Comparison of ENCODE assay signal across 13 cellular contexts in the genomic region with DNA sequence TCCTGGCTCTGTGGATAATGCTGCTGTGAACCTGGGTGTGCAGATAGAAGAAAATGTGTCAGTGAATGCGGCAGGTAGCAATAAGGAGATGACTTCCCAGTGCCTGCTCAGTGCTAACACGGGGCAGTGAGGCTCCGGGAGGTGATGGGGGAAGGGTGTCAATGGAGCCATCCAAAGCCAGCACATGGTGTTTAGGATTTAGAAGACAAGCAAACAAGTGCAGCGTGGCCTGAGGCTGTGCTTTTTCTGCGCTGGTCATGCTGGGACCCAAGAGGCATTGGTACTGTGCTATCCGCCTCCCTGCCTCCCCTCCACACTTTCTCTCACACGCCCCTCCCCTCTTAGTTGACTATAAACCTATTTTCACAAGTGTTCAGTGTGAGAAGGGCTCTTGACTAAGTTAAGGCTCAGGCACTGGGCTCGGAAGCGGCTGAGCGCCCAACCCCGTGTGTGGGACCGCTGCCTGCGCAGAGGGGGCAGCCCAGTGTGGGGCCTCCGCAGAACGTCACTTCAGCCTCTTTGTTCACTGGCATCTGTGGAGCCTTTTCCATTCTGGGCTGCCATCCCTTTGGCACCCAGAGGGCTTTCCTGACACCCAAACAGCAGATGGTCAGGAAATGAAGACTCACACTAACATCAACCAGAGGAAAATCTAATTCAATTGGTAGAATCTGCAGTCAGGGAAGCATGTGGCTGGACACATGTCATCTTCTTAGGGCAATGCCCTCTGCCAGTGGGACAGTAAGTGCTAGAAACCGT. TPM values are rescaled to one million over a fixed set of nuclear protein-coding genes. Genes with fewer than 3 reads are reported as not detected.
DNase-seq lines count a peak whose midpoint lies in the region; ATAC-seq and TF ChIP-seq lines count a peak whose summit lies in the region.
"Had no signal": no experiment of that assay in that cellular context is flagged by ENCODE, and none has a peak within 500 bp of the region (broad histone marks: within the 10 kb centered on the region; RNA-seq: fewer than 3 reads in every experiment).

No MANE protein-coding gene starts in this region.

- no peaks in the 10 kb centered on the region for H3K27me3 ChIP-seq in aorta (ENCODE audit: control insufficient read depth in 1 of 2, insufficient read depth in 2 of 2, low read length in 1 of 2)
- H3K27me3 ChIP-seq: uterus had no signal

- DNase-seq in activated T-cell treated with anti-CD3 and anti-CD28 coated beads, Interleukin-2, amount 50 U/mL, for 24 hours: no peak
- DNase-seq in activated T-cell treated with anti-CD3 and anti-CD28 coated beads, Interleukin-2, amount 50 U/mL, for 48 hours: no peak
- DNase-seq in NCI-H524 treated with DMSO at 0.1 percent for 48 hours (lab: John Stamatoyannopoulos, UW) (peak; percentile 62), globus pallidus (ENCODE audit: low spot score) (peak; percentile 85), mesothelial cell of epicardium (ENCODE audit: low spot score in 2 of 2, unreplicated experiment in 2 of 2) (no peak), progenitor cell of endocrine pancreas (ENCODE audit: low spot score, unreplicated experiment) (no peak), aorta (no peak)
- DNase-seq in stimulated activated naive B cell treated with anti-CD40 and anti-IgM and Interleukin-4, amounts not matched to agents 10 μg/mL and 1 μg/mL and 100 μg/mL, for 72 hours: no peak
- DNase-seq: DMS53, IMR-90, NCI-H1105, NCI-H748 treated with DMSO at 0.1 percent for 48 hours, uterus had no signal

- peaks cover 2% of the 10 kb centered on the region for H3K36me3 Mint-ChIP-seq in activated T-cell treated with anti-CD3 and anti-CD28 coated beads, Interleukin-2, amount 50 U/mL, for 24 hours (ENCODE audit: low read depth)
- no peaks in the 10 kb centered on the region for H3K36me3 Mint-ChIP-seq in stimulated activated naive B cell treated with anti-CD40 and anti-IgM and Interleukin-4, amounts not matched to agents 10 μg/mL and 1 μg/mL and 100 μg/mL, for 72 hours
- H3K36me3 Mint-ChIP-seq in mesothelial cell of epicardium (no peaks in the 10 kb centered on the region), progenitor cell of endocrine pancreas (ENCODE audit: insufficient read depth) (no peaks in the 10 kb centered on the region)

- no peaks in the 10 kb centered on the region for H3K9me3 ChIP-seq in aorta (ENCODE audit: control insufficient read depth, low read length)
- H3K9me3 ChIP-seq: uterus had no signal

- peak overlapping the region; percentile 85 for H3K27ac Mint-ChIP-seq in activated T-cell treated with anti-CD3 and anti-CD28 coated beads, Interleukin-2, amount 50 U/mL, for 24 hours
- peak overlapping the region; percentile 25 for H3K27ac Mint-ChIP-seq in stimulated activated naive B cell treated with anti-CD40 and anti-IgM and Interleukin-4, amounts not matched to agents 10 μg/mL and 1 μg/mL and 100 μg/mL, for 72 hours
- H3K27ac Mint-ChIP-seq in mesothelial cell of epicardium (no peak overlapping the region), progenitor cell of endocrine pancreas (no peak overlapping the region)

- H3K4me1 ChIP-seq in aorta (ENCODE audit: control insufficient read depth in 1 of 2, insufficient read depth in 2 of 2, low read length in 2 of 2): no peaks in the 10 kb centered on the region
- H3K4me1 ChIP-seq: uterus had no signal

- WGBS in aorta, 2 donors: 87 to 91% methylated on average over 16 of the region's 16 CpGs

- H3K27me3 Mint-ChIP-seq in activated T-cell treated with anti-CD3 and anti-CD28 coated beads, Interleukin-2, amount 50 U/mL, for 24 hours: no peaks in the 10 kb centered on the region
- H3K27me3 Mint-ChIP-seq in stimulated activated naive B cell treated with anti-CD40 and anti-IgM and Interleukin-4, amounts not matched to agents 10 μg/mL and 1 μg/mL and 100 μg/mL, for 72 hours: no peaks in the 10 kb centered on the region
- H3K27me3 Mint-ChIP-seq in mesothelial cell of epicardium (ENCODE audit: low read depth): no peaks in the 10 kb centered on the region
- H3K27me3 Mint-ChIP-seq in progenitor cell of endocrine pancreas: no peaks in the 10 kb centered on the region

- no peaks in the 10 kb centered on the region for H3K9me3 Mint-ChIP-seq in activated T-cell treated with anti-CD3 and anti-CD28 coated beads, Interleukin-2, amount 50 U/mL, for 24 hours
- no peaks in the 10 kb centered on the region for H3K9me3 Mint-ChIP-seq in stimulated activated naive B cell treated with anti-CD40 and anti-IgM and Interleukin-4, amounts not matched to agents 10 μg/mL and 1 μg/mL and 100 μg/mL, for 72 hours
- no peaks in the 10 kb centered on the region for H3K9me3 Mint-ChIP-seq in mesothelial cell of epicardium
- no peaks in the 10 kb centered on the region for H3K9me3 Mint-ChIP-seq in progenitor cell of endocrine pancreas (ENCODE audit: low read depth)

- H3K36me3 ChIP-seq in aorta (ENCODE audit: control insufficient read depth in 1 of 2, insufficient read depth in 2 of 2, low read length in 1 of 2): no peaks in the 10 kb centered on the region
- H3K36me3 ChIP-seq: uterus had no signal

- H3K4me3 Mint-ChIP-seq in activated T-cell treated with anti-CD3 and anti-CD28 coated beads, Interleukin-2, amount 50 U/mL, for 24 hours: no peak overlapping the region
- no peak overlapping the region for H3K4me3 Mint-ChIP-seq in stimulated activated naive B cell treated with anti-CD40 and anti-IgM and Interleukin-4, amounts not matched to agents 10 μg/mL and 1 μg/mL and 100 μg/mL, for 72 hours
- H3K4me3 Mint-ChIP-seq in mesothelial cell of epicardium (no peak overlapping the region), progenitor cell of endocrine pancreas (ENCODE audit: low read depth) (no peak overlapping the region)

- H3K27ac ChIP-seq in aorta (ENCODE audit: low read depth in 1 of 2, low read length in 2 of 2): no peak overlapping the region
- H3K27ac ChIP-seq: uterus had no signal

- intact Hi-C loops in aorta (cut with DNase I): no loop called here

- TF ChIP-seq CTCF in mesothelial cell of epicardium (IDR thresholded peaks at IDR 0.05; ENCODE audit: unreplicated experiment) (no peak), progenitor cell of endocrine pancreas (IDR thresholded peaks at IDR 0.05; ENCODE audit: unreplicated experiment) (no peak)

- H3K4me1 Mint-ChIP-seq in activated T-cell treated with anti-CD3 and anti-CD28 coated beads, Interleukin-2, amount 50 U/mL, for 24 hours (ENCODE audit: low read depth): peaks cover 27% of the 10 kb centered on the region
- H3K4me1 Mint-ChIP-seq in stimulated activated naive B cell treated with anti-CD40 and anti-IgM and Interleukin-4, amounts not matched to agents 10 μg/mL and 1 μg/mL and 100 μg/mL, for 72 hours: peaks cover 6 to 18% of the 10 kb centered on the region in 2 donors
- H3K4me1 Mint-ChIP-seq in mesothelial cell of epicardium: peaks cover 5% of the 10 kb centered on the region
- H3K4me1 Mint-ChIP-seq in progenitor cell of endocrine pancreas (ENCODE audit: low read depth): peaks cover 3% of the 10 kb centered on the region

- no peak for ATAC-seq in stimulated activated naive B cell treated with anti-CD40 and anti-IgM and Interleukin-4, amounts not matched to agents 10 μg/mL and 1 μg/mL and 100 μg/mL, for 72 hours (replicated peaks)
- ATAC-seq in aorta (ENCODE audit: low FRiP score): no peak

- H3K4me3 ChIP-seq in aorta (ENCODE audit: low read length in 2 of 2): no peak overlapping the region
- H3K4me3 ChIP-seq: uterus had no signal

RNA-seq across cellular contexts. Expression of a gene that starts 21.8 kb away (rescaled TPM):
- total RNA-seq in mesothelial cell of epicardium (33.7 to 35.6 TPM (median 34.7 TPM) in 3 replicates), progenitor cell of endocrine pancreas (38.1 and 39.5 TPM in 2 replicates), aorta (10 to 100 TPM; 66.8 to 80.3 TPM)
- polyA plus RNA-seq in aorta: 100 to 1,000 TPM in 1 of 2 donors, 10 to 100 TPM in 1; 46.7 to 113 TPM

RNA-seq across cellular contexts. Expression of a gene that starts 28.0 kb away (rescaled TPM):
- total RNA-seq in mesothelial cell of epicardium: 57.0 to 66.0 TPM (median 57.5 TPM) in 3 replicates
- 302 and 345 TPM in 2 replicates for total RNA-seq in progenitor cell of endocrine pancreas
- 1 to 10 TPM; 3.6 to 3.7 TPM for total RNA-seq in aorta
- 1 to 10 TPM in 1 of 2 donors, under 1 TPM in 1; 0.13 to 2.1 TPM for polyA plus RNA-seq in aorta
- total RNA-seq: IMR-90 had no signal
- polyA plus RNA-seq: IMR-90 had no signal

RNA-seq across cellular contexts. Expression of a gene that starts 59.9 kb away (rescaled TPM):
- 19.4 to 22.6 TPM (median 20.1 TPM) in 3 replicates for total RNA-seq in mesothelial cell of epicardium
- total RNA-seq in progenitor cell of endocrine pancreas: 19.3 and 20.4 TPM in 2 replicates
- total RNA-seq in aorta: 10 to 100 TPM; 47.7 to 50.5 TPM
- polyA plus RNA-seq in aorta: 10 to 100 TPM; 80.1 to 92.3 TPM

Comparison
In these comparisons a context has a peak if more than half of its experiments do, and no peak if none do; other contexts are left out.
1. DNase-seq: peak in NCI-H524 treated with DMSO at 0.1 percent for 48 hours (single experiment) and globus pallidus (single experiment); none in activated T-cell treated with anti-CD3 and anti-CD28 coated beads, Interleukin-2, amount 50 U/mL, for 24 hours (single experiment), activated T-cell treated with anti-CD3 and anti-CD28 coated beads, Interleukin-2, amount 50 U/mL, for 48 hours (0 of 2), stimulated activated naive B cell treated with anti-CD40 and anti-IgM and Interleukin-4, amounts not matched to agents 10 μg/mL and 1 μg/mL and 100 μg/mL, for 72 hours (single experiment), mesothelial cell of epicardium (0 of 2), progenitor cell of endocrine pancreas (single experiment) and aorta (0 of 2).
2. H3K27ac Mint-ChIP-seq: peak in activated T-cell treated with anti-CD3 and anti-CD28 coated beads, Interleukin-2, amount 50 U/mL, for 24 hours (single experiment) and stimulated activated naive B cell treated with anti-CD40 and anti-IgM and Interleukin-4, amounts not matched to agents 10 μg/mL and 1 μg/mL and 100 μg/mL, for 72 hours (single experiment); none in mesothelial cell of epicardium (single experiment) and progenitor cell of endocrine pancreas (single experiment).
3. RNA of a gene that starts 28.0 kb away (total RNA-seq): 302 to 345 TPM in progenitor cell of endocrine pancreas and 57.0 to 66.0 TPM in mesothelial cell of epicardium; 3.6 to 3.7 TPM in aorta; every median in the first group is over 10 times any median in the second.